17 cellular contexts compared by ENCODE assay signal in the genomic region with DNA sequence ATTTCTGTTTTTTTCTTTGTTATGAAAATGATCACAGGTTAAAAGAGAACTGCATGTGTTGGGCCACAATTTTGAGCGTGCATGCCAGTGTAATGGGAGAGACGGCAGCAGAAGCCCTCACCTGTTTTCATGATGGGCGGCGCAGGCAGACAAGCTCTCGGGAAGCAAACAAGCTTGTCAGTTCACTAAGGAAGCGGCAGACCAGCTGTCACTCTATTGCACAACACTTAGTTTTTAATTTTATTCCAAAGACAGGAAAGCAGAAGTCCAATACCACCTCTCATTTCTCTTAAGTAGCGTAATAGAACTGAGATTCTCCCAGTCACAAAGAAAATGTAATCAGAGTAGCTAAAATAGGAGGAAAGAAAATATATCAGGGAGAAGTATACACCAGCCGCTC.
DNase-seq lines count a peak whose midpoint lies in the region; ATAC-seq, FAIRE-seq and TF ChIP-seq lines count a peak whose summit lies in the region.
"Had no signal": no experiment of that assay in that cellular context is flagged by ENCODE, and none has a peak within 500 bp of the region (broad histone marks: within the 10 kb centered on the region; RNA-seq: fewer than 3 reads in every experiment).

No MANE protein-coding gene starts in this region.

- no peaks in the 10 kb centered on the region for H3K27me3 ChIP-seq in HepG2 (ENCODE audit: control insufficient read depth in 1 of 2, insufficient read depth in 2 of 2, low read length in 2 of 2)
- H3K27me3 ChIP-seq: BE2C had no signal

- in situ Hi-C loops in HepG2 (cut with HindIII; ENCODE audit: extremely low pct_ligation_motif_present, low pct_unique_long_range_greater_than_20kb): no loop called here

- CTCF ChIA-PET in HepG2 (lab: Yijun Ruan, JAX; ENCODE audit: low intra/inter-chr PET ratio, low total read pairs): no interaction called here

- WGBS in HepG2 (ENCODE audit: low lambda C conversion rate): 12% methylated on average over 8 of the region's 8 CpGs

- no peaks in the 10 kb centered on the region for H3K36me3 ChIP-seq in HepG2 (replicated peaks in 1 of 2; ENCODE audit: control insufficient read depth in 1 of 2, insufficient read depth in 2 of 2, low read length in 2 of 2)
- H3K36me3 ChIP-seq: BE2C had no signal

- FAIRE-seq in HepG2 (lab: Jason Lieb, UNC): no peak
- FAIRE-seq: frontal cortex had no signal

- H2AFZ ChIP-seq in HepG2 (ENCODE audit: low read length): no peak overlapping the region

- no peak for TF ChIP-seq CTCF in HepG2 (CRISPR knock-in tag; IDR thresholded peaks at IDR 0.05)
- no peak for TF ChIP-seq CTCF in GM10266 (IDR thresholded peaks at IDR 0.05; ENCODE audit: control insufficient read depth, insufficient read depth, low read depth, missing control alignments)

- H3K4me3 ChIP-seq in HepG2 (replicated peaks in 1 of 3; ENCODE audit: insufficient read depth in 1 of 3, low read depth in 2 of 3, low read length in 3 of 3): no peak overlapping the region

- no peaks in the 10 kb centered on the region for H4K20me1 ChIP-seq in HepG2 (ENCODE audit: insufficient read depth, low read length)

- DNase-seq in COR-L47 (lab: John Stamatoyannopoulos, UW) (peak; percentile 80), NCI-H1092 (lab: John Stamatoyannopoulos, UW) (peak; percentile 50), NCI-H69 (lab: John Stamatoyannopoulos, UW) (peak; percentile 98), HepG2 (ENCODE audit: low spot score) (no peak), GM10266 (ENCODE audit: extremely low spot score) (no peak), GM03348 (ENCODE audit: low spot score) (no peak)
- DNase-seq: activated effector memory CD4-positive, alpha-beta T cell treated with Interleukin-2 at 50 U/mL for 16 hours; BE2C; effector CD8-positive, alpha-beta T cell; GDM1; immature natural killer cell; stimulated activated CD4-positive, alpha-beta T cell treated with anti-CD3 and anti-CD28 coated beads, Interleukin-4, amount 100 ng/mL, for 4 hours; stimulated activated naive CD4-positive, alpha-beta T cell treated with Interleukin-2 at 50 U/mL for 16 hours; T-helper 17 cell had no signal

- ATAC-seq in HepG2: peak; percentile 40; the same call in 1 of the 3 replicates
- ATAC-seq in GM21723 (IDR thresholded peaks at IDR 0.05; ENCODE audit: unreplicated experiment): no peak
- no peak for ATAC-seq in HG03571 (IDR thresholded peaks at IDR 0.05; ENCODE audit: unreplicated experiment)
- ATAC-seq: T-helper 17 cell had no signal

- peaks cover 8% of the 10 kb centered on the region; the same call in 1 of the 2 replicates for H3K4me1 ChIP-seq in HepG2 (ENCODE audit: insufficient read depth, low read length)

- H3K9ac ChIP-seq in HepG2 (ENCODE audit: insufficient read depth, low read depth, low read length): no peak overlapping the region

- TF ChIP-seq EP300 in HepG2 (IDR thresholded peaks at IDR 0.05; ENCODE audit: low read depth in 2 of 2, low read length in 2 of 2) (no peak), HepG2 (CRISPR knock-in tag; IDR thresholded peaks at IDR 0.05; ENCODE audit: borderline replicate concordance) (no peak)

- no peak overlapping the region for H3K27ac ChIP-seq in HepG2 (ENCODE audit: extremely low read length, insufficient read depth, low read length)

- H3K79me2 ChIP-seq in HepG2 (ENCODE audit: insufficient read depth, low read length): no peaks in the 10 kb centered on the region

- POLR2A ChIA-PET in HepG2 (lab: Yijun Ruan, JAX): no interaction called here

- H3K4me2 ChIP-seq in HepG2 (ENCODE audit: low read depth, low read length): no peak overlapping the region

- TF ChIP-seq RAD21 in HepG2 (CRISPR knock-in tag; IDR thresholded peaks at IDR 0.05): no peak

- no peak for TF ChIP-seq POLR2A in HepG2 (IDR thresholded peaks at IDR 0.05; ENCODE audit: insufficient read depth in 1 of 2, low read depth in 2 of 2, low read length in 2 of 2)

- intact Hi-C loops in HepG2 (cut with micrococcal nuclease; ENCODE audit: unreplicated experiment): no loop called here

- H3K9me3 ChIP-seq in HepG2 (ENCODE audit: low read length): no peaks in the 10 kb centered on the region
- H3K9me3 ChIP-seq: BE2C had no signal

- BruUV-seq in HepG2 (replicated peaks; lab: Mats Ljungman, UMichigan): no TSS peak

TF ChIP-seq in HepG2, 621 proteins besides CTCF, POLR2A, EP300 and RAD21:
- TF ChIP-seq MAFF (IDR thresholded peaks at IDR 0.05; ENCODE audit: low read depth, low read length): no peak
- no peak for TF ChIP-seq MAFK (conservative IDR thresholded peaks at IDR 0.05 in 1 of 2, IDR thresholded peaks at IDR 0.05 in 1 of 2; ENCODE audit: low read length in 2 of 2)
- no peak for TF ChIP-seq HMG20A (CRISPR knock-in tag; IDR thresholded peaks at IDR 0.05; ENCODE audit: borderline replicate concordance)
- peak; percentile 65; the same call in 1 of the 2 replicates for TF ChIP-seq CEBPB (IDR thresholded peaks at IDR 0.05; ENCODE audit: borderline replicate concordance, low read depth, low read length)
TF ChIP-seq in HepG2: peak in this region for 1.

Comparison
In these comparisons a context has a peak if more than half of its experiments do, and no peak if none do; other contexts are left out.
1. DNase-seq: peak in COR-L47 (single experiment), NCI-H1092 (single experiment) and NCI-H69 (single experiment); none in HepG2 (single experiment), GM10266 (single experiment) and GM03348 (single experiment).